In genomic region chr18:35355140-35355618, GRCh38 we compare ENCODE assay signal across 8 cellular contexts. TPM values are rescaled to one million over a fixed set of nuclear protein-coding genes. Genes with fewer than 3 reads are reported as not detected.
DNase-seq lines count a peak whose midpoint lies in the region; ATAC-seq and TF ChIP-seq lines count a peak whose summit lies in the region.

No MANE protein-coding gene starts in this region.

- no peaks in the 10 kb centered on the region; the same call in 1 of the 2 replicates for H3K4me1 Mint-ChIP-seq in WTC11

- H3K9me3 Mint-ChIP-seq in WTC11 = peaks cover 46% of the 10 kb centered on the region

- CTCF ChIA-PET in WTC11 (lab: Charles Lee) = interaction anchor here (0.5 to 1.2 kb wide), 20 partner anchors 10 to 751 kb away, joined by 3 to 23 read pairs (median 4); partner anchors contain the start of genes ZNF24, ZNF396, ZNF397 and ZSCAN30

- DNase-seq in A172 (ENCODE audit: low spot score) (peak; percentile 50), NCI-H2196 treated with DMSO at 0.1 percent for 48 hours (lab: John Stamatoyannopoulos, UW; ENCODE audit: unreplicated experiment) (peak; percentile 28), WTC11 (ENCODE audit: low spot score) (peak; percentile 65), cerebellar nuclear complex (lab: John Stamatoyannopoulos, UW) (peak; percentile 11 to 48), kidney tubule cell (ENCODE audit: low spot score) (peak; percentile 77)
- peak; percentile 55 for DNase-seq in stimulated activated CD4-positive, alpha-beta T cell treated with anti-CD3 and anti-CD28 coated beads, Interleukin-1b, Interleukin-23, amount 100 ng/mL, for 48 hours

- peak; percentile 100 for ATAC-seq in GM18519 (IDR thresholded peaks at IDR 0.05; ENCODE audit: low FRiP score, unreplicated experiment)
- peak; percentile 99 for ATAC-seq in HG03060 (IDR thresholded peaks at IDR 0.05; ENCODE audit: low read depth, unreplicated experiment)
- ATAC-seq in WTC11 = peak; percentile 100

- TF ChIP-seq CTCF in WTC11 (IDR thresholded peaks at IDR 0.05) = no peak

- H3K27me3 Mint-ChIP-seq in WTC11 (ENCODE audit: low read depth) = peaks cover 3% of the 10 kb centered on the region; the same call in 1 of the 2 replicates

- H3K27ac Mint-ChIP-seq in WTC11 = no peak overlapping the region

- POLR2A ChIA-PET in WTC11 (lab: Charles Lee) = interaction anchor here (0.9 to 1.0 kb wide), 3 partner anchors 11 to 115 kb away, joined by 3 to 8 read pairs (median 3); partner anchors contain the start of genes ZNF24 and ZNF397

- no peak overlapping the region for H3K4me3 Mint-ChIP-seq in WTC11

- peaks cover 35% of the 10 kb centered on the region for H3K36me3 Mint-ChIP-seq in WTC11

TF ChIP-seq in WTC11, 78 proteins besides CTCF, POLR2A, EP300 and RAD21 (continues in another document):
- TF ChIP-seq NR1H2 (CRISPR knock-in tag; IDR thresholded peaks at IDR 0.05) (no peak), FOXP4 (CRISPR knock-in tag; IDR thresholded peaks at IDR 0.05) (no peak), GRHL2 (CRISPR knock-in tag; IDR thresholded peaks at IDR 0.05; ENCODE audit: insufficient replicate concordance, severe bottlenecking) (no peak), TEAD1 (CRISPR knock-in tag; IDR thresholded peaks at IDR 0.05) (no peak), E2F1 (CRISPR knock-in tag; IDR thresholded peaks at IDR 0.05) (no peak), ZBTB21 (CRISPR knock-in tag; IDR thresholded peaks at IDR 0.05; ENCODE audit: borderline replicate concordance) (no peak), NFYB (CRISPR knock-in tag; conservative IDR thresholded peaks at IDR 0.05; ENCODE audit: low read depth) (no peak), AFF4 (CRISPR knock-in tag; IDR thresholded peaks at IDR 0.05; ENCODE audit: borderline replicate concordance) (no peak)
- TF ChIP-seq, protein P1, sequence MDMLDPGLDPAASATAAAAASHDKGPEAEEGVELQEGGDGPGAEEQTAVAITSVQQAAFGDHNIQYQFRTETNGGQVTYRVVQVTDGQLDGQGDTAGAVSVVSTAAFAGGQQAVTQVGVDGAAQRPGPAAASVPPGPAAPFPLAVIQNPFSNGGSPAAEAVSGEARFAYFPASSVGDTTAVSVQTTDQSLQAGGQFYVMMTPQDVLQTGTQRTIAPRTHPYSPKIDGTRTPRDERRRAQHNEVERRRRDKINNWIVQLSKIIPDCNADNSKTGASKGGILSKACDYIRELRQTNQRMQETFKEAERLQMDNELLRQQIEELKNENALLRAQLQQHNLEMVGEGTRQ (CRISPR knock-in tag; IDR thresholded peaks at IDR 0.05) = no peak
- TF ChIP-seq, protein P2, sequence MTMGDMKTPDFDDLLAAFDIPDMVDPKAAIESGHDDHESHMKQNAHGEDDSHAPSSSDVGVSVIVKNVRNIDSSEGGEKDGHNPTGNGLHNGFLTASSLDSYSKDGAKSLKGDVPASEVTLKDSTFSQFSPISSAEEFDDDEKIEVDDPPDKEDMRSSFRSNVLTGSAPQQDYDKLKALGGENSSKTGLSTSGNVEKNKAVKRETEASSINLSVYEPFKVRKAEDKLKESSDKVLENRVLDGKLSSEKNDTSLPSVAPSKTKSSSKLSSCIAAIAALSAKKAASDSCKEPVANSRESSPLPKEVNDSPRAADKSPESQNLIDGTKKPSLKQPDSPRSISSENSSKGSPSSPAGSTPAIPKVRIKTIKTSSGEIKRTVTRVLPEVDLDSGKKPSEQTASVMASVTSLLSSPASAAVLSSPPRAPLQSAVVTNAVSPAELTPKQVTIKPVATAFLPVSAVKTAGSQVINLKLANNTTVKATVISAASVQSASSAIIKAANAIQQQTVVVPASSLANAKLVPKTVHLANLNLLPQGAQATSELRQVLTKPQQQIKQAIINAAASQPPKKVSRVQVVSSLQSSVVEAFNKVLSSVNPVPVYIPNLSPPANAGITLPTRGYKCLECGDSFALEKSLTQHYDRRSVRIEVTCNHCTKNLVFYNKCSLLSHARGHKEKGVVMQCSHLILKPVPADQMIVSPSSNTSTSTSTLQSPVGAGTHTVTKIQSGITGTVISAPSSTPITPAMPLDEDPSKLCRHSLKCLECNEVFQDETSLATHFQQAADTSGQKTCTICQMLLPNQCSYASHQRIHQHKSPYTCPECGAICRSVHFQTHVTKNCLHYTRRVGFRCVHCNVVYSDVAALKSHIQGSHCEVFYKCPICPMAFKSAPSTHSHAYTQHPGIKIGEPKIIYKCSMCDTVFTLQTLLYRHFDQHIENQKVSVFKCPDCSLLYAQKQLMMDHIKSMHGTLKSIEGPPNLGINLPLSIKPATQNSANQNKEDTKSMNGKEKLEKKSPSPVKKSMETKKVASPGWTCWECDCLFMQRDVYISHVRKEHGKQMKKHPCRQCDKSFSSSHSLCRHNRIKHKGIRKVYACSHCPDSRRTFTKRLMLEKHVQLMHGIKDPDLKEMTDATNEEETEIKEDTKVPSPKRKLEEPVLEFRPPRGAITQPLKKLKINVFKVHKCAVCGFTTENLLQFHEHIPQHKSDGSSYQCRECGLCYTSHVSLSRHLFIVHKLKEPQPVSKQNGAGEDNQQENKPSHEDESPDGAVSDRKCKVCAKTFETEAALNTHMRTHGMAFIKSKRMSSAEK (CRISPR knock-in tag; IDR thresholded peaks at IDR 0.05; ENCODE audit: borderline replicate concordance) = no peak
- TF ChIP-seq, protein P3, sequence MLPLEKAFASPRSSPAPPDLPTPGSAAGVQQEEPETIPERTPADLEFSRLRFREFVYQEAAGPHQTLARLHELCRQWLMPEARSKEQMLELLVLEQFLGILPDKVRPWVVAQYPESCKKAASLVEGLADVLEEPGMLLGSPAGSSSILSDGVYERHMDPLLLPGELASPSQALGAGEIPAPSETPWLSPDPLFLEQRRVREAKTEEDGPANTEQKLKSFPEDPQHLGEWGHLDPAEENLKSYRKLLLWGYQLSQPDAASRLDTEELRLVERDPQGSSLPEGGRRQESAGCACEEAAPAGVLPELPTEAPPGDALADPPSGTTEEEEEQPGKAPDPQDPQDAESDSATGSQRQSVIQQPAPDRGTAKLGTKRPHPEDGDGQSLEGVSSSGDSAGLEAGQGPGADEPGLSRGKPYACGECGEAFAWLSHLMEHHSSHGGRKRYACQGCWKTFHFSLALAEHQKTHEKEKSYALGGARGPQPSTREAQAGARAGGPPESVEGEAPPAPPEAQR (CRISPR knock-in tag; IDR thresholded peaks at IDR 0.05) = no peak

RNA-seq across cellular contexts. Expression of gene ZNF24, which starts 11.0 kb away (rescaled TPM):
- total RNA-seq in A172 (2014; rRNA removed; shearing (Covaris generic)) = 44.0 and 55.7 TPM in 2 replicates
- 56.9 to 59.0 TPM (median 58.3 TPM) in 3 replicates for total RNA-seq in WTC11 (2021)

RNA-seq across cellular contexts. Expression of gene ZNF396, which starts 22.0 kb away (rescaled TPM):
- total RNA-seq in A172 (2014; rRNA removed; shearing (Covaris generic)) = 0.33 and 0.57 TPM in 2 replicates
- total RNA-seq in WTC11 (2021) = 1.0 to 1.9 TPM (median 1.5 TPM) in 3 replicates

Comparison
In these comparisons a context has a peak if more than half of its experiments do, and no peak if none do; other contexts are left out.
1. Peak in every context shown above with its lines: DNase-seq and ATAC-seq.